21 cellular contexts compared by ENCODE assay signal in genomic region chr2:131520526-131520925, GRCh38. TPM values are rescaled to one million over a fixed set of nuclear protein-coding genes. Genes with fewer than 3 reads are reported as not detected.
DNase-seq lines count a peak whose midpoint lies in the region; ATAC-seq, FAIRE-seq and TF ChIP-seq lines count a peak whose summit lies in the region.
"Had no signal": no experiment of that assay in that cellular context is flagged by ENCODE, and none has a peak within 500 bp of the region (broad histone marks: within the 10 kb centered on the region; RNA-seq: fewer than 3 reads in every experiment).

No MANE protein-coding gene starts in this region.

- H3K27me3 ChIP-seq in osteoblast (ENCODE audit: insufficient read depth, low read length) (no peaks in the 10 kb centered on the region), suprapubic skin (no peaks in the 10 kb centered on the region)

- no peaks in the 10 kb centered on the region for H4K20me1 ChIP-seq in osteoblast (ENCODE audit: insufficient read depth, low read length)

- TF ChIP-seq CTCF in osteoblast (IDR thresholded peaks at IDR 0.05; ENCODE audit: extremely low read depth, low read depth, low read length) (no peak), suprapubic skin (IDR thresholded peaks at IDR 0.05) (no peak)

- peaks cover 8% of the 10 kb centered on the region for H3K36me3 ChIP-seq in osteoblast (ENCODE audit: insufficient read depth, low read length)
- H3K36me3 ChIP-seq in suprapubic skin: peaks cover 40% of the 10 kb centered on the region

- H3K4me1 ChIP-seq in osteoblast (ENCODE audit: insufficient read depth, low read length): no peaks in the 10 kb centered on the region
- H3K4me1 ChIP-seq in suprapubic skin: no peaks in the 10 kb centered on the region

- no peak overlapping the region for H3K4me2 ChIP-seq in osteoblast (ENCODE audit: insufficient read depth, low read length)
- H3K4me2 ChIP-seq: GM23338 had no signal

- no peak for ATAC-seq in HG02623 (IDR thresholded peaks at IDR 0.05; ENCODE audit: unreplicated experiment)
- ATAC-seq: GM23338 had no signal

- peak; percentile 48 for DNase-seq in G401 (ENCODE audit: low spot score)
- DNase-seq in cerebellar cortex (ENCODE audit: low spot score): peak; percentile 37
- peak; percentile 64 for DNase-seq in osteoblast (ENCODE audit: insufficient read length, low spot score, missing footprints)
- peak; percentile 39 to 66 for DNase-seq in suprapubic skin (ENCODE audit: low spot score in 2 of 2)
- no peak for DNase-seq in T-helper 1 cell
- no peak for DNase-seq in H54 (ENCODE audit: insufficient read length, low spot score)
- DNase-seq: CD4-positive, alpha-beta T cell; COR-L47; DMS79; HCEC 1CT; IMR-90; NCI-H1105; NCI-H146; NCI-H2029 treated with DMSO at 0.1 percent for 48 hours; NCI-H226; NCI-H510A treated with DMSO at 0.1 percent for 48 hours; NCI-H774; OCI-M1; SHP77 had no signal

- H3K79me2 ChIP-seq in osteoblast (ENCODE audit: insufficient read depth, low read length): no peaks in the 10 kb centered on the region

- H3K4me3 ChIP-seq in osteoblast (ENCODE audit: insufficient read depth, low read length): no peak overlapping the region
- H3K4me3 ChIP-seq in suprapubic skin: no peak overlapping the region
- H3K4me3 ChIP-seq: GM23338 had no signal

- TF ChIP-seq EP300 in suprapubic skin (IDR thresholded peaks at IDR 0.05): no peak

- H3K9me3 ChIP-seq in osteoblast (ENCODE audit: low read depth, low read length): no peaks in the 10 kb centered on the region
- no peaks in the 10 kb centered on the region for H3K9me3 ChIP-seq in suprapubic skin

- 100% methylated on average over 1 of the region's 10 CpGs for WGBS in suprapubic skin

- no peak for TF ChIP-seq POLR2A in suprapubic skin (IDR thresholded peaks at IDR 0.05)
- TF ChIP-seq POLR2A in H54 (IDR thresholded peaks at IDR 0.05; ENCODE audit: low read depth, low read length): no peak

- FAIRE-seq in H54 (lab: Jason Lieb, UNC): no peak

- H2AFZ ChIP-seq in osteoblast (ENCODE audit: low read length): no peak overlapping the region
- H2AFZ ChIP-seq: GM23338 had no signal

- in situ Hi-C loops in G401 (cut with HindIII; ENCODE audit: low sequenced_read_pairs): no loop called here

- no peak overlapping the region for H3K27ac ChIP-seq in osteoblast (ENCODE audit: low read depth, low read length)
- H3K27ac ChIP-seq in suprapubic skin: no peak overlapping the region

RNA-seq across cellular contexts. Expression of gene CCDC74A, which starts 7.2 kb away (rescaled TPM):
- total RNA-seq in G401 (2014; rRNA removed; shearing (Covaris generic)): 54.1 and 63.4 TPM in 2 replicates
- total RNA-seq in osteoblast (13.4 and 15.9 TPM in 2 replicates), suprapubic skin (10 to 100 TPM in 2 of 4 donors, 1 to 10 TPM in 2; 3.9 to 11.2 (median 8.3) TPM)

RNA-seq across cellular contexts. Expression of gene MZT2A, which starts 28.3 kb away (rescaled TPM):
- 138 and 230 TPM in 2 replicates for total RNA-seq in G401 (2014; rRNA removed; shearing (Covaris generic))
- total RNA-seq in osteoblast (45.2 and 59.8 TPM in 2 replicates), suprapubic skin (10 to 100 TPM; 29.9 to 78.5 (median 46.7) TPM)

RNA-seq across cellular contexts. Expression of gene TUBA3D, which starts 44.6 kb away (rescaled TPM):
- not detected in 2 replicates for total RNA-seq in G401 (2014; rRNA removed; shearing (Covaris generic))
- total RNA-seq in osteoblast: not detected in 2 replicates
- not detected for total RNA-seq in suprapubic skin
- total RNA-seq: CD4-positive, alpha-beta T cell; GM23338; IMR-90 had no signal

Comparison
In these comparisons a context has a peak if more than half of its experiments do, and no peak if none do; other contexts are left out.
1. DNase-seq: peak in G401 (single experiment), cerebellar cortex (single experiment), osteoblast (single experiment) and suprapubic skin (2 of 2); none in T-helper 1 cell (0 of 5) and H54 (single experiment).